In the genomic region with DNA sequence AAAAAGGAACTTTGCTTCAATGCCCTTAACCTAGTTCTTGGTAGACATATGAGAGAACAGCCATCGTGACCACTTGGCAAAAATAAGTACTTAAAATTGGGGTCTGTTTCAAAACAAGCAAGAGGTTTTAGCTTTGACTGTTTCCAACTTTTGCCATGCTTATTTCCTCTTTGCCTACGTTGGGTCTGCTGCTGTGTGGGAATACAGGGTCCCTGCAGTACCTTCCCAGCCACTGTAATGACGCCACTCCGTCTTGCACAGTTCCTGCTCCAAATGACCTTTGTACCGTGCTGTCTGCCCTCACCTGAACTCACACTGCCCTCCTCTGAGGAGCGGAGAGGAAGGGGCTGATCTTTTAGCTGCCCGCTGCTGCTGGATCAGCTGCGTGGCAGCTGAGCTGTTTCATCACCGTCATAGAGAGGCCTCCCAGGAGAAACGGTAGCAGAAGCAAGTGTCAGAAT, we compare ENCODE assay signal across 13 cellular contexts.
DNase-seq lines count a peak whose midpoint lies in the region; ATAC-seq and TF ChIP-seq lines count a peak whose summit lies in the region.
"Had no signal": no experiment of that assay in that cellular context is flagged by ENCODE, and none has a peak within 500 bp of the region (broad histone marks: within the 10 kb centered on the region; RNA-seq: fewer than 3 reads in every experiment).

No MANE protein-coding gene starts in this region.

- in situ Hi-C loops in KBM-7 (cut with MboI; ENCODE audit: low pct_unique_long_range_greater_than_20kb, low sequenced_read_pairs), result loop anchor here (10.0 kb wide), 1 partner anchor 65 kb away; no protein-coding TSS in a partner anchor

- H3K9me3 ChIP-seq in adipocyte (ENCODE audit: control insufficient read depth, low read length) (no peaks in the 10 kb centered on the region), cardiac muscle cell (ENCODE audit: low read depth) (no peaks in the 10 kb centered on the region), osteoblast (ENCODE audit: low read depth, low read length) (no peaks in the 10 kb centered on the region)
- no peaks in the 10 kb centered on the region for H3K9me3 ChIP-seq in CD4-positive, alpha-beta memory T cell (ENCODE audit: control insufficient read depth in 1 of 2, low read length in 2 of 2)
- H3K9me3 ChIP-seq: esophagus squamous epithelium had no signal

- no peaks in the 10 kb centered on the region for H3K9me3 Mint-ChIP-seq in CD4-positive, alpha-beta memory T cell

- peak; percentile 96 for DNase-seq in DMS53 (lab: John Stamatoyannopoulos, UW)
- DNase-seq in adipocyte (ENCODE audit: low read depth), result no peak
- peak; percentile 21 to 41 for DNase-seq in cardiac muscle cell (ENCODE audit: low read depth in 1 of 2, low spot score in 1 of 2)
- DNase-seq in osteoblast (ENCODE audit: insufficient read length, low spot score, missing footprints), result peak; percentile 83
- DNase-seq in CD4-positive, alpha-beta memory T cell, result no peak
- no peak for DNase-seq in stimulated activated CD8-positive, alpha-beta memory T cell treated with anti-CD3 and anti-CD28 coated beads, Interleukin-4, amount 100 ng/mL, for 48 hours
- DNase-seq in KBM-7, result no peak
- DNase-seq: esophagus squamous epithelium; NCI-H187; nucleus accumbens; stimulated activated CD4-positive, alpha-beta T cell treated with anti-CD3 and anti-CD28 coated beads, Interleukin-2, amount 100 ng/mL, for 48 hours; stimulated activated naive CD4-positive, alpha-beta T cell had no signal

- H3K4me1 Mint-ChIP-seq in CD4-positive, alpha-beta memory T cell, result no peaks in the 10 kb centered on the region

- H3K27ac ChIP-seq in cardiac muscle cell, result peak overlapping the region; percentile 64
- peak overlapping the region; percentile 76 for H3K27ac ChIP-seq in osteoblast (ENCODE audit: low read depth, low read length)
- no peak overlapping the region for H3K27ac ChIP-seq in CD4-positive, alpha-beta memory T cell (ENCODE audit: low read depth, low read length)
- H3K27ac ChIP-seq: esophagus squamous epithelium had no signal

- H3K36me3 ChIP-seq in adipocyte (ENCODE audit: control insufficient read depth, insufficient read depth, low read length, severe bottlenecking) (peaks cover 26% of the 10 kb centered on the region), cardiac muscle cell (peaks cover 7% of the 10 kb centered on the region), osteoblast (ENCODE audit: insufficient read depth, low read length) (peaks cover 18% of the 10 kb centered on the region)
- peaks cover 2% of the 10 kb centered on the region for H3K36me3 ChIP-seq in CD4-positive, alpha-beta memory T cell (ENCODE audit: insufficient read depth, low read length)

- H3K9ac ChIP-seq in adipocyte (ENCODE audit: low read length), result peak overlapping the region; percentile 5

- H2AFZ ChIP-seq in osteoblast (ENCODE audit: low read length), result peak overlapping the region; percentile 44

- H3K4me1 ChIP-seq in adipocyte (ENCODE audit: control insufficient read depth, insufficient read depth, low read length) (peaks cover 22% of the 10 kb centered on the region), cardiac muscle cell (ENCODE audit: low read depth) (no peaks in the 10 kb centered on the region), osteoblast (ENCODE audit: insufficient read depth, low read length) (peaks cover 23% of the 10 kb centered on the region)
- H3K4me1 ChIP-seq in CD4-positive, alpha-beta memory T cell (ENCODE audit: insufficient read depth, low read length), result no peaks in the 10 kb centered on the region
- H3K4me1 ChIP-seq: esophagus squamous epithelium had no signal

- no peaks in the 10 kb centered on the region for H3K27me3 Mint-ChIP-seq in CD4-positive, alpha-beta memory T cell

- intact Hi-C loops in CD4-positive, alpha-beta memory T cell (cut with micrococcal nuclease), result no loop called here

- CTCF ChIA-PET in CD4-positive, alpha-beta memory T cell (lab: Charles Lee; ENCODE audit: partially characterized antibody), result no interaction called here

- no peak for ATAC-seq in HG03457 (IDR thresholded peaks at IDR 0.05; ENCODE audit: unreplicated experiment)

- no peaks in the 10 kb centered on the region for H3K27me3 ChIP-seq in adipocyte (replicated peaks; ENCODE audit: control insufficient read depth, insufficient read depth, low read length)
- H3K27me3 ChIP-seq in cardiac muscle cell, result no peaks in the 10 kb centered on the region
- no peaks in the 10 kb centered on the region for H3K27me3 ChIP-seq in osteoblast (ENCODE audit: insufficient read depth, low read length)
- H3K27me3 ChIP-seq in CD4-positive, alpha-beta memory T cell (ENCODE audit: insufficient read depth, low read length), result no peaks in the 10 kb centered on the region
- H3K27me3 ChIP-seq: esophagus squamous epithelium had no signal

- POLR2A ChIA-PET in CD4-positive, alpha-beta memory T cell (lab: Charles Lee; ENCODE audit: partially characterized antibody), result no interaction called here

- H3K4me2 ChIP-seq in osteoblast (ENCODE audit: insufficient read depth, low read length), result peak overlapping the region; percentile 64

- H3K36me3 Mint-ChIP-seq in CD4-positive, alpha-beta memory T cell, result peaks cover 13 to 14% of the 10 kb centered on the region in 2 donors

- no peaks in the 10 kb centered on the region for H3K79me2 ChIP-seq in osteoblast (ENCODE audit: insufficient read depth, low read length)

- peak overlapping the region; percentile 10 for H3K4me3 ChIP-seq in adipocyte (ENCODE audit: low read length)
- H3K4me3 ChIP-seq in cardiac muscle cell, result no peak overlapping the region
- H3K4me3 ChIP-seq in osteoblast (ENCODE audit: insufficient read depth, low read length), result peak overlapping the region; percentile 50
- H3K4me3 ChIP-seq in CD4-positive, alpha-beta memory T cell (ENCODE audit: low read length in 2 of 2), result no peak overlapping the region
- H3K4me3 ChIP-seq: esophagus squamous epithelium had no signal

- no peak overlapping the region for H3K4me3 Mint-ChIP-seq in CD4-positive, alpha-beta memory T cell

- TF ChIP-seq CTCF in cardiac muscle cell (IDR thresholded peaks at IDR 0.05; ENCODE audit: low read depth, low read length) (no peak), osteoblast (IDR thresholded peaks at IDR 0.05; ENCODE audit: extremely low read depth, low read depth, low read length) (no peak)

- peaks cover 2% of the 10 kb centered on the region for H4K20me1 ChIP-seq in osteoblast (ENCODE audit: insufficient read depth, low read length)

- no peak overlapping the region for H3K27ac Mint-ChIP-seq in CD4-positive, alpha-beta memory T cell

Comparison
In these comparisons a context has a peak if more than half of its experiments do, and no peak if none do; other contexts are left out.
1. DNase-seq: peak in DMS53 (single experiment), cardiac muscle cell (2 of 2) and osteoblast (single experiment); none in adipocyte (single experiment), CD4-positive, alpha-beta memory T cell (0 of 5), stimulated activated CD8-positive, alpha-beta memory T cell treated with anti-CD3 and anti-CD28 coated beads, Interleukin-4, amount 100 ng/mL, for 48 hours (single experiment) and KBM-7 (single experiment).
2. H3K4me3 ChIP-seq: peak in adipocyte (single experiment) and osteoblast (single experiment); none in cardiac muscle cell (single experiment) and CD4-positive, alpha-beta memory T cell (0 of 2).